Comparison of ENCODE assay signal across 1 cellular context in genomic region chr7:45001826-45002225, GRCh38.
TF ChIP-seq lines count a peak whose summit lies in the region.

No MANE protein-coding gene starts in this region.

TF ChIP-seq in HCT116, 20 proteins besides CTCF, POLR2A, EP300 and RAD21 (continued from another document):
- no peak for TF ChIP-seq FOSL1 (IDR thresholded peaks at IDR 0.05; ENCODE audit: low read depth)
